ENCODE assay signal across 20 cellular contexts in genomic region chr3:104825116-104825515, GRCh38.
DNase-seq lines count a peak whose midpoint lies in the region; ATAC-seq lines count a peak whose summit lies in the region.
"Had no signal": no experiment of that assay in that cellular context is flagged by ENCODE, and none has a peak within 500 bp of the region (broad histone marks: within the 10 kb centered on the region; RNA-seq: fewer than 3 reads in every experiment).

No MANE protein-coding gene starts in this region.

- WGBS in mesendoderm (ENCODE audit: extremely low coverage, insufficient coverage, low lambda C conversion rate) = no CpG with 5 or more reads among the region's 1 CpG

- H3K4me3 ChIP-seq in mesendoderm (ENCODE audit: low read length) = no peak overlapping the region
- H3K4me3 ChIP-seq: body of pancreas, mucosa of descending colon, psoas muscle, tibial nerve had no signal

- no peak overlapping the region for H3K18ac ChIP-seq in mesendoderm (ENCODE audit: low read length)

- no peak overlapping the region for H3K4me2 ChIP-seq in mesendoderm (ENCODE audit: low read length)

- DNase-seq in COR-L47 (lab: John Stamatoyannopoulos, UW) (peak; percentile 77), NCI-H1092 treated with DMSO at 0.1 percent for 48 hours (lab: John Stamatoyannopoulos, UW) (peak; percentile 45), astrocyte of the hippocampus (ENCODE audit: low read depth, low spot score) (peak; percentile 8), mesendoderm (peak; percentile 97), occipital lobe (lab: John Stamatoyannopoulos, UW) (no peak)
- DNase-seq in stimulated activated CD4-positive, alpha-beta T cell treated with anti-CD3 and anti-CD28 coated beads, Interleukin-4, amount 100 ng/mL, for 1 hour = no peak
- no peak for DNase-seq in activated T-cell treated with anti-CD3 and anti-CD28 coated beads, Interleukin-2, amount 50 U/mL, for 1 hour
- DNase-seq in natural killer cell treated with Interleukin-12 subunit alpha and Interleukin-12 subunit beta and Interleukin-15 and Interleukin-18, amount 100 ng/mL, for 72 hours (ENCODE audit: low spot score) = no peak
- DNase-seq: activated CD8-positive, alpha-beta T cell treated with anti-CD3 and anti-CD28 coated beads, Interleukin-2, amount 10 ng/mL, durations not matched to agents 7 days and 5 days; activated effector memory CD4-positive, alpha-beta T cell treated with Interleukin-2 at 50 U/mL for 16 hours; body of pancreas; foreskin melanocyte; kidney glomerular epithelial cell; mucosa of descending colon; NCI-H1048; psoas muscle; SIG-M5; stimulated activated CD4-positive, alpha-beta T cell treated with anti-CD3 and anti-CD28 coated beads, Interleukin-2, amount 100 ng/mL, for 24 hours had no signal

- H3K9ac ChIP-seq in mesendoderm (ENCODE audit: low read length) = no peak overlapping the region

- H2BK5ac ChIP-seq in mesendoderm (ENCODE audit: low read length) = no peak overlapping the region

- no peaks in the 10 kb centered on the region for H3K36me3 ChIP-seq in mesendoderm (ENCODE audit: control insufficient read depth, insufficient read depth, low read length)
- H3K36me3 ChIP-seq: tibial nerve had no signal

- no peak overlapping the region for H2AK5ac ChIP-seq in mesendoderm (ENCODE audit: low read length)

- no peaks in the 10 kb centered on the region for H3K36me3 Mint-ChIP-seq in natural killer cell treated with Interleukin-12 subunit alpha and Interleukin-12 subunit beta and Interleukin-15 and Interleukin-18, amount 100 ng/mL, for 72 hours

- H3K27me3 ChIP-seq in mesendoderm (ENCODE audit: insufficient read depth, low read length, poor library complexity) = no peaks in the 10 kb centered on the region
- H3K27me3 ChIP-seq: body of pancreas, tibial nerve had no signal

- H3K4me3 Mint-ChIP-seq in natural killer cell treated with Interleukin-12 subunit alpha and Interleukin-12 subunit beta and Interleukin-15 and Interleukin-18, amount 100 ng/mL, for 72 hours = no peak overlapping the region
- H3K4me3 Mint-ChIP-seq: activated CD8-positive, alpha-beta T cell treated with anti-CD3 and anti-CD28 coated beads, Interleukin-2, amount 10 ng/mL, durations not matched to agents 7 days and 5 days; B cell had no signal

- no peak overlapping the region for H3K56ac ChIP-seq in mesendoderm (ENCODE audit: low read length)

- no peaks in the 10 kb centered on the region for H3K79me1 ChIP-seq in mesendoderm (ENCODE audit: low read length)

- no peak overlapping the region for H3K23ac ChIP-seq in mesendoderm (ENCODE audit: low read length)

- no peak overlapping the region for H4K8ac ChIP-seq in mesendoderm (ENCODE audit: low read depth, low read length)

- no peaks in the 10 kb centered on the region for H3K27me3 Mint-ChIP-seq in natural killer cell treated with Interleukin-12 subunit alpha and Interleukin-12 subunit beta and Interleukin-15 and Interleukin-18, amount 100 ng/mL, for 72 hours
- H3K27me3 Mint-ChIP-seq: B cell had no signal

- no peak overlapping the region for H3K4ac ChIP-seq in mesendoderm (ENCODE audit: low read depth, low read length)

- H3K27ac ChIP-seq in mesendoderm (ENCODE audit: low read depth, low read length) = no peak overlapping the region
- H3K27ac ChIP-seq: body of pancreas, psoas muscle, tibial nerve had no signal

- no peak for ATAC-seq in natural killer cell treated with Interleukin-12 subunit alpha and Interleukin-12 subunit beta and Interleukin-15 and Interleukin-18, amount 100 ng/mL, for 72 hours
- ATAC-seq: activated CD8-positive, alpha-beta T cell treated with anti-CD3 and anti-CD28 coated beads, Interleukin-2, amount 10 ng/mL, durations not matched to agents 7 days and 5 days; body of pancreas; mucosa of descending colon; psoas muscle had no signal

- no peak overlapping the region for H3K27ac Mint-ChIP-seq in natural killer cell treated with Interleukin-12 subunit alpha and Interleukin-12 subunit beta and Interleukin-15 and Interleukin-18, amount 100 ng/mL, for 72 hours
- H3K27ac Mint-ChIP-seq: activated CD8-positive, alpha-beta T cell treated with anti-CD3 and anti-CD28 coated beads, Interleukin-2, amount 10 ng/mL, durations not matched to agents 7 days and 5 days; B cell had no signal

- H4K5ac ChIP-seq in mesendoderm (ENCODE audit: low read length) = no peak overlapping the region

- peaks cover 14% of the 10 kb centered on the region for H3K9me3 Mint-ChIP-seq in natural killer cell treated with Interleukin-12 subunit alpha and Interleukin-12 subunit beta and Interleukin-15 and Interleukin-18, amount 100 ng/mL, for 72 hours

- peaks cover 2% of the 10 kb centered on the region for H3K4me1 ChIP-seq in mesendoderm (ENCODE audit: control insufficient read depth, low read depth, low read length)
- H3K4me1 ChIP-seq: body of pancreas, psoas muscle, tibial nerve had no signal

- H2BK15ac ChIP-seq in mesendoderm (replicated peaks; ENCODE audit: low read depth) = no peak overlapping the region

- H3K79me2 ChIP-seq in mesendoderm (ENCODE audit: control insufficient read depth, insufficient read depth, low read length) = no peaks in the 10 kb centered on the region

- no peak overlapping the region for H2BK120ac ChIP-seq in mesendoderm (ENCODE audit: low read depth, low read length)

- H3K4me1 Mint-ChIP-seq in natural killer cell treated with Interleukin-12 subunit alpha and Interleukin-12 subunit beta and Interleukin-15 and Interleukin-18, amount 100 ng/mL, for 72 hours (ENCODE audit: low read depth in 2 of 2) = no peaks in the 10 kb centered on the region
- H3K4me1 Mint-ChIP-seq: B cell had no signal

Comparison
In these comparisons a context has a peak if more than half of its experiments do, and no peak if none do; other contexts are left out.
1. DNase-seq: peak in COR-L47 (single experiment), NCI-H1092 treated with DMSO at 0.1 percent for 48 hours (single experiment), astrocyte of the hippocampus (single experiment) and mesendoderm (single experiment); none in occipital lobe (single experiment), stimulated activated CD4-positive, alpha-beta T cell treated with anti-CD3 and anti-CD28 coated beads, Interleukin-4, amount 100 ng/mL, for 1 hour (single experiment), activated T-cell treated with anti-CD3 and anti-CD28 coated beads, Interleukin-2, amount 50 U/mL, for 1 hour (single experiment) and natural killer cell treated with Interleukin-12 subunit alpha and Interleukin-12 subunit beta and Interleukin-15 and Interleukin-18, amount 100 ng/mL, for 72 hours (single experiment).